ENCODE assay signal across 1 cellular context in the genomic region with DNA sequence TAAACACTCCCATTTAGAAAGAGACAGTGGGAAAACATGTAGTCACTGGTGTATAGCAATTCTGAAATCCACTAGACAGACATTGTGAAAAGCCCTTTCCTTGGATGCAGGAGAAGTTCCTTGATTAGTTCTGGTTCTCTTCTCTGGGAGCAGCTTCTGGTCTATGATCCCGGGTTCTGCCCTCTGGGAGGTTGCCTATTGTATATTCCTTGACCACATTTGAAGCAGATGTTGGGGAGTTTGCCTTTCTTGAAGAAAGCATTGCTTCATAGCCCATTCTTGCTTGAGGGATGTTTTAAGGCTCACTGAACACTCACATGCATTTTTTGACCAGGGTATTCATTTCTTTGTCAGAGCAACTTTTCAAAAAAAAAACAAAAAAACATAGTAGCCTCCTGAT.
TF ChIP-seq lines count a peak whose summit lies in the region.

No MANE protein-coding gene starts in this region.

TF ChIP-seq in H1, 55 proteins besides CTCF, POLR2A, EP300 and RAD21 (continued from another document):
- TF ChIP-seq, protein P1, sequence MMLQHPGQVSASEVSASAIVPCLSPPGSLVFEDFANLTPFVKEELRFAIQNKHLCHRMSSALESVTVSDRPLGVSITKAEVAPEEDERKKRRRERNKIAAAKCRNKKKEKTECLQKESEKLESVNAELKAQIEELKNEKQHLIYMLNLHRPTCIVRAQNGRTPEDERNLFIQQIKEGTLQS (IDR thresholded peaks at IDR 0.05; ENCODE audit: insufficient read depth, low read depth, low read length), result no peak
- TF ChIP-seq TAF7 (optimal IDR thresholded peaks at IDR 0.05; ENCODE audit: borderline replicate concordance, low read depth, low read length) (no peak), CHD2 (IDR thresholded peaks at IDR 0.05; ENCODE audit: low read length) (no peak), PHF8 (conservative IDR thresholded peaks at IDR 0.05; ENCODE audit: low read depth, low read length) (no peak), HDAC6 (IDR thresholded peaks at IDR 0.05; ENCODE audit: low read depth, low read length) (no peak), FOSL1 (IDR thresholded peaks at IDR 0.05; ENCODE audit: insufficient read depth, low read depth, low read length) (no peak)
